Comparison of ENCODE assay signal across 8 cellular contexts in the genomic region with DNA sequence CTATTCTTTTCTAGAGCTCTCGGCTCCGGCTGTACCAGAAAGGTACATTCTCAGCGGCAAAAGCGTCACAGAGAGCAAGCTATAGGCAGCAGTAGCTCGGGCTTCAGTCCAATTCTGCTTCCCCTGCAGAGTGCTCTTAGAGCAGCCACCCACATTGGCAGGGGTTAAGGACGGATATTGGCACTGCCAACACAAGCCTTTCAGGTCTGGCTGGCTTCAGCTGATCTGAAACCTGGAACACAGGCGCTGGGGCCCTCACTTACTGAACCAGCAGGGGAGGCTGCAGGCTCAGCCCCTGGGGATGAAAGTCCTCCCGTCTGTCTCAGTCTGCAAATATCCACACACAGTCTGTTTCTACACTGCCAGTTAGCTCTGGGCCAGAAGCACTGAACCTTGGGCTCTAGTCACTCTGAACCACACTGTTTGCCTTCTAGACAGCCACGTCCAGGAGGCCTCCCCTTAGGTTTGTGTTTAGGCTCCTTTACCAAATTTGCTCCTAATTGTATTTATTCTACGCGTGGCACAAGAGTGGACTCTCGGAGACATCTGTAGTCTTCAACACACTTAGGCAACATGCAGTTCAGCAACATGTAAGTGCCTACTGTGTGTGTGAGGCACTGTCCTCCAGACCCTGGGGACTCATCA. TPM values are rescaled to one million over a fixed set of nuclear protein-coding genes. Genes with fewer than 3 reads are reported as not detected.
DNase-seq lines count a peak whose midpoint lies in the region; ATAC-seq and TF ChIP-seq lines count a peak whose summit lies in the region.

No MANE protein-coding gene starts in this region.

- POLR2A ChIA-PET in CD8-positive, alpha-beta memory T cell (lab: Charles Lee), result no interaction called here

- H3K4me2 ChIP-seq in MM.1S (ENCODE audit: low read depth, low read length), result no peak overlapping the region

- no peaks in the 10 kb centered on the region for H3K27me3 Mint-ChIP-seq in CD8-positive, alpha-beta memory T cell

- H3K27ac Mint-ChIP-seq in CD8-positive, alpha-beta memory T cell, result peak overlapping the region in 3 of 8 donors; percentile 38 to 84 (median 52)

- no peaks in the 10 kb centered on the region for H3K36me3 ChIP-seq in BE2C
- H3K36me3 ChIP-seq in MM.1S (replicated peaks; ENCODE audit: insufficient read depth, low read length), result no peaks in the 10 kb centered on the region
- no peaks in the 10 kb centered on the region for H3K36me3 ChIP-seq in CD8-positive, alpha-beta memory T cell (ENCODE audit: insufficient read depth, low read length)

- CTCF ChIA-PET in CD8-positive, alpha-beta memory T cell (lab: Charles Lee), result interaction anchor here (1.0 kb wide), 1 partner anchor 258 kb away, joined by 3 read pairs; no protein-coding TSS in a partner anchor

- H3K4me1 Mint-ChIP-seq in CD8-positive, alpha-beta memory T cell, result peaks cover 16 to 36% (median 20%) of the 10 kb centered on the region in 3 donors

- TF ChIP-seq CTCF in BE2C (IDR thresholded peaks at IDR 0.05; ENCODE audit: low read depth, low read length) (peak; percentile 62), MM.1S (IDR thresholded peaks at IDR 0.05; ENCODE audit: low read length) (0 out of 2 replicates have a peak, but pooled peaks have one; percentile 3)

- H3K36me3 Mint-ChIP-seq in CD8-positive, alpha-beta memory T cell, result peaks cover 0 to 32% (median 9%) of the 10 kb centered on the region in 3 donors

- H4K20me1 ChIP-seq in MM.1S (ENCODE audit: insufficient read depth, low read length), result no peaks in the 10 kb centered on the region

- no peaks in the 10 kb centered on the region for H3K79me2 ChIP-seq in MM.1S (ENCODE audit: low read length)

- H3K4me3 ChIP-seq in BE2C (ENCODE audit: low read depth, low read length), result no peak overlapping the region
- no peak overlapping the region for H3K4me3 ChIP-seq in MM.1S (ENCODE audit: low read length)
- no peak overlapping the region for H3K4me3 ChIP-seq in CD8-positive, alpha-beta memory T cell (ENCODE audit: low read length)

- H3F3A ChIP-seq in MM.1S (ENCODE audit: insufficient read depth, low read length), result peaks cover 8% of the 10 kb centered on the region

- H3K9me2 ChIP-seq in MM.1S (replicated peaks; ENCODE audit: insufficient read depth, low read length), result no peaks in the 10 kb centered on the region

- no peaks in the 10 kb centered on the region for H3K9me3 Mint-ChIP-seq in CD8-positive, alpha-beta memory T cell

- peak; percentile 49 for DNase-seq in BE2C
- DNase-seq in MM.1S, result no peak
- DNase-seq in dermis blood vessel endothelial cell, result peak; percentile 69
- peak; percentile 63 for DNase-seq in medulla oblongata (ENCODE audit: extremely low spot score)
- DNase-seq in NCI-H187 treated with DMSO at 0.1 percent for 48 hours (lab: John Stamatoyannopoulos, UW), result no peak
- DNase-seq in CD8-positive, alpha-beta memory T cell, result no peak

- H2AFZ ChIP-seq in MM.1S (ENCODE audit: low read length), result no peak overlapping the region

- H3K9ac ChIP-seq in MM.1S (ENCODE audit: low read length), result no peak overlapping the region

- H3K27ac ChIP-seq in MM.1S (ENCODE audit: low read length), result no peak overlapping the region
- no peak overlapping the region for H3K27ac ChIP-seq in CD8-positive, alpha-beta memory T cell (ENCODE audit: low read depth, low read length)

- no peak for ATAC-seq in HG03342 (IDR thresholded peaks at IDR 0.05; ENCODE audit: unreplicated experiment)
- ATAC-seq in HG02678 (IDR thresholded peaks at IDR 0.05; ENCODE audit: unreplicated experiment), result no peak

- H3K4me3 Mint-ChIP-seq in CD8-positive, alpha-beta memory T cell, result no peak overlapping the region

- H3K4me1 ChIP-seq in BE2C, result no peaks in the 10 kb centered on the region
- peaks cover 13% of the 10 kb centered on the region for H3K4me1 ChIP-seq in MM.1S (ENCODE audit: low read length)
- H3K4me1 ChIP-seq in CD8-positive, alpha-beta memory T cell (ENCODE audit: insufficient read depth, low read length), result peaks cover 13% of the 10 kb centered on the region

- H3K27me3 ChIP-seq in BE2C (no peaks in the 10 kb centered on the region), MM.1S (replicated peaks; ENCODE audit: insufficient read depth, low read length) (no peaks in the 10 kb centered on the region)
- H3K27me3 ChIP-seq in CD8-positive, alpha-beta memory T cell (ENCODE audit: insufficient read depth, low read length, poor library complexity, severe bottlenecking), result no peaks in the 10 kb centered on the region

- H3K9me3 ChIP-seq in BE2C (no peaks in the 10 kb centered on the region), MM.1S (replicated peaks; ENCODE audit: insufficient read depth, low read length) (no peaks in the 10 kb centered on the region)
- H3K9me3 ChIP-seq in CD8-positive, alpha-beta memory T cell (ENCODE audit: low read length), result no peaks in the 10 kb centered on the region

RNA-seq across cellular contexts. Expression of gene HIC1, which starts 40.1 kb away (rescaled TPM):
- 1.3 TPM for polyA plus RNA-seq in BE2C (2012; ENCODE audit: insufficient read depth, insufficient read length, low read depth)
- 117 and 120 TPM in 2 replicates for total RNA-seq in dermis blood vessel endothelial cell
- 10 to 100 TPM; 39.5 to 42.7 TPM for total RNA-seq in CD8-positive, alpha-beta memory T cell
- polyA plus RNA-seq in CD8-positive, alpha-beta memory T cell, result 1.3 TPM

RNA-seq across cellular contexts. Expression of gene OVCA2, which starts 53.2 kb away (rescaled TPM):
- polyA plus RNA-seq in BE2C (2012; ENCODE audit: insufficient read depth, insufficient read length, low read depth), result 45.7 TPM
- 43.5 and 77.1 TPM in 2 replicates for total RNA-seq in dermis blood vessel endothelial cell
- total RNA-seq in CD8-positive, alpha-beta memory T cell, result 10 to 100 TPM; 54.2 to 56.2 TPM
- 60.0 TPM for polyA plus RNA-seq in CD8-positive, alpha-beta memory T cell

Comparison
In these comparisons a context has a peak if more than half of its experiments do, and no peak if none do; other contexts are left out.
1. DNase-seq: peak in BE2C (single experiment), dermis blood vessel endothelial cell (single experiment) and medulla oblongata (single experiment); none in MM.1S (single experiment), NCI-H187 treated with DMSO at 0.1 percent for 48 hours (single experiment) and CD8-positive, alpha-beta memory T cell (0 of 5).